Comparison of ENCODE assay signal across 23 cellular contexts in the genomic region with DNA sequence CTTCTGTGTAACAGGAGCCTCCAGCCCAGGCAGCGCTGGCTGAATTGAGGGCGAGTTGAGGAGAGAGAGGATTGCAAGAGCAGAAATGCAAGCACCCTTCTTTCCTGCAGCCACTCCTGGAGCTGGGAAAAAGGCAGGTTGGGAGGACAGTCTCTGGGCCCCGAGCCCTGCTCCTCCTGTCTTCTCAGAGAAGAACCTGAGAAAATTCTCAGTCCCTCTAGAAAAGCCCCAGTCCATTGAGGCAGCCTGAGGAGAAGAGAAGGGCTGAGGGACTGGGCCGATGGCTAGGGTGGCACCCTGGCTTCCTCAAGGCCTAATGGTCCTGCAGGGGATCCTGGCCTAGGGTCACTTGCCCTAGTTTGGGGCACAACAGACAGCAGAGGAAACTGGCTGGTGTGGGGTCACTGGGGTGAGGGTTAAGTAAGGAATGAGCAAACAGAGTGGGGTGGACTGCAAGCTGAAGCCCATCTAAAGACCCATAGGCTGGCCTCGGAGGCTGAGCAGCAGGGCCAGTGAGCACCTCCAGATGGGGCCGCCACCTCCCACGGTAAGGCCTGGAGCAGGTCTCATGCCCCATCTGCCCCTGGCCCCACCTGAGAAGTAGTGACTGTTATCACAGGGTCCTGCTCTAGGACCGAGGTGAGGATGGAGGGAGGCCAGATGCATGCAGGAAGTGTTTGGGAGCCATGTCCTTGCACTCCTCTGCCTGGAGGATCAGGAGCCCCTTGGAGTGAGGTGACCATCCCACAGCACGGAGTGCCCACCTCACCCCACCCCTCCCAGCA. TPM values are rescaled to one million over a fixed set of nuclear protein-coding genes. Genes with fewer than 3 reads are reported as not detected.
DNase-seq lines count a peak whose midpoint lies in the region; ATAC-seq, FAIRE-seq and TF ChIP-seq lines count a peak whose summit lies in the region.
"Had no signal": no experiment of that assay in that cellular context is flagged by ENCODE, and none has a peak within 500 bp of the region (broad histone marks: within the 10 kb centered on the region; RNA-seq: fewer than 3 reads in every experiment).

No MANE protein-coding gene starts in this region.

- H3K9me3 ChIP-seq in NT2/D1 (ENCODE audit: insufficient read depth, low read length) (no peaks in the 10 kb centered on the region), lower lobe of right lung (no peaks in the 10 kb centered on the region), spleen (no peaks in the 10 kb centered on the region)
- H3K9me3 ChIP-seq: BE2C had no signal

- no peak for TF ChIP-seq CTCF in chondrocyte (IDR thresholded peaks at IDR 0.05)
- TF ChIP-seq CTCF in lower lobe of right lung (IDR thresholded peaks at IDR 0.05): no peak
- no peak for TF ChIP-seq CTCF in spleen (IDR thresholded peaks at IDR 0.05 in 8 of 11, conservative IDR thresholded peaks at IDR 0.05 in 3 of 11)

- H3K9ac ChIP-seq in NT2/D1 (ENCODE audit: insufficient read length, low read depth): peak overlapping the region; percentile 21

- FAIRE-seq in urothelium cell line (lab: Jason Lieb, UNC): no peak
- FAIRE-seq: A549, D721Med, G401.6, GM12892, H54 had no signal

- H3K36me3 Mint-ChIP-seq in chondrocyte (ENCODE audit: low read depth) (peaks cover 2% of the 10 kb centered on the region), immature natural killer cell (no peaks in the 10 kb centered on the region), T-cell (no peaks in the 10 kb centered on the region)
- H3K36me3 Mint-ChIP-seq: CD8-positive, alpha-beta T cell had no signal

- H3K4me3 Mint-ChIP-seq in chondrocyte (ENCODE audit: unreplicated experiment) (no peak overlapping the region), immature natural killer cell (no peak overlapping the region), T-cell (no peak overlapping the region)
- H3K4me3 Mint-ChIP-seq: CD8-positive, alpha-beta T cell had no signal

- H3K4me3 ChIP-seq in NT2/D1 (ENCODE audit: insufficient read length, low read depth) (no peak overlapping the region), lower lobe of right lung (no peak overlapping the region), spleen (no peak overlapping the region)
- H3K4me3 ChIP-seq: A549 had no signal

- H3K9me3 Mint-ChIP-seq in chondrocyte (ENCODE audit: low read depth) (peaks cover 3% of the 10 kb centered on the region), immature natural killer cell (no peaks in the 10 kb centered on the region), T-cell (no peaks in the 10 kb centered on the region)
- H3K9me3 Mint-ChIP-seq: CD8-positive, alpha-beta T cell had no signal

- H3K27me3 Mint-ChIP-seq in chondrocyte (ENCODE audit: low read depth): peaks cover 4% of the 10 kb centered on the region
- peaks cover 7 to 9% (median 7%) of the 10 kb centered on the region in 3 donors for H3K27me3 Mint-ChIP-seq in immature natural killer cell (ENCODE audit: low read depth in 3 of 3)
- H3K27me3 Mint-ChIP-seq in T-cell: peaks cover 0 to 20% of the 10 kb centered on the region in 2 donors

- intact Hi-C loops in lower lobe of right lung (cut with DNase I) (no loop called here), spleen (cut with DNase I; ENCODE audit: low total_unique reads) (no loop called here)

- H3K27me3 ChIP-seq in NT2/D1 (ENCODE audit: insufficient read depth, insufficient read length): no peaks in the 10 kb centered on the region
- no peaks in the 10 kb centered on the region for H3K27me3 ChIP-seq in lower lobe of right lung (ENCODE audit: low read depth)
- H3K27me3 ChIP-seq in spleen (replicated peaks in 1 of 7): peaks cover 0 to 6% (median 0%) of the 10 kb centered on the region in 7 donors
- H3K27me3 ChIP-seq: BE2C had no signal

- H3K27ac ChIP-seq in lower lobe of right lung (no peak overlapping the region), spleen (no peak overlapping the region)
- H3K27ac ChIP-seq: C4-2B had no signal

- H3K4me1 Mint-ChIP-seq in chondrocyte (ENCODE audit: low read depth) (peaks cover 19% of the 10 kb centered on the region), immature natural killer cell (no peaks in the 10 kb centered on the region), T-cell (no peaks in the 10 kb centered on the region)

- H3K4me1 ChIP-seq in NT2/D1 (ENCODE audit: insufficient read depth, insufficient read length): peaks cover 7% of the 10 kb centered on the region
- peaks cover 4% of the 10 kb centered on the region for H3K4me1 ChIP-seq in lower lobe of right lung
- H3K4me1 ChIP-seq in spleen: no peaks in the 10 kb centered on the region

- CTCF ChIA-PET in T-cell (lab: Charles Lee): no interaction called here

- TF ChIP-seq POLR2A in spleen (IDR thresholded peaks at IDR 0.05): no peak

- H3K36me3 ChIP-seq in NT2/D1 (ENCODE audit: insufficient read depth, insufficient read length, low read length) (no peaks in the 10 kb centered on the region), lower lobe of right lung (no peaks in the 10 kb centered on the region), spleen (no peaks in the 10 kb centered on the region)
- H3K36me3 ChIP-seq: BE2C had no signal

- H3K27ac Mint-ChIP-seq in chondrocyte (ENCODE audit: unreplicated experiment) (no peak overlapping the region), immature natural killer cell (no peak overlapping the region), T-cell (no peak overlapping the region)
- H3K27ac Mint-ChIP-seq: CD8-positive, alpha-beta T cell had no signal

- DNase-seq in NT2/D1 (ENCODE audit: low read depth, low spot score): no peak
- peak; percentile 73 for DNase-seq in chondrocyte (ENCODE audit: low spot score)
- peak; percentile 29 for DNase-seq in lower lobe of right lung
- DNase-seq in spleen: peak; percentile 50
- DNase-seq in urothelium cell line (ENCODE audit: low spot score): no peak
- DNase-seq in immature natural killer cell: no peak
- DNase-seq in T-cell: no peak
- DNase-seq: BE2C; CD8-positive, alpha-beta T cell; COR-L47; DMS153; DMS79 treated with DMSO at 0.1 percent for 48 hours; EL; IMR-90 had no signal

- WGBS in spleen, 5 donors: 79 to 90% (median 80%) methylated on average over 8 to 9 of the region's 9 CpGs

- ATAC-seq in lower lobe of right lung (no peak), GM18861 (IDR thresholded peaks at IDR 0.05; ENCODE audit: unreplicated experiment) (no peak), T-cell (replicated peaks in 1 of 4) (no peak)
- ATAC-seq: A549; CD8-positive, alpha-beta T cell; HCT116 had no signal

- POLR2A ChIA-PET in T-cell (lab: Charles Lee): no interaction called here

RNA-seq across cellular contexts. Expression of a gene that starts 12.4 kb away (rescaled TPM):
- total RNA-seq in chondrocyte (not detected in 3 replicates), lower lobe of right lung (not detected), spleen (not detected), T-cell (not detected)
- polyA plus RNA-seq in spleen (not detected), immature natural killer cell (not detected)
- total RNA-seq: CD8-positive, alpha-beta T cell; IMR-90 had no signal
- polyA plus RNA-seq: AG04450, IMR-90 had no signal

Comparison
In these comparisons a context has a peak if more than half of its experiments do, and no peak if none do; other contexts are left out.
1. DNase-seq: peak in chondrocyte (single experiment), lower lobe of right lung (single experiment) and spleen (single experiment); none in NT2/D1 (single experiment), urothelium cell line (single experiment), immature natural killer cell (0 of 3) and T-cell (0 of 34).